In the genomic region with DNA sequence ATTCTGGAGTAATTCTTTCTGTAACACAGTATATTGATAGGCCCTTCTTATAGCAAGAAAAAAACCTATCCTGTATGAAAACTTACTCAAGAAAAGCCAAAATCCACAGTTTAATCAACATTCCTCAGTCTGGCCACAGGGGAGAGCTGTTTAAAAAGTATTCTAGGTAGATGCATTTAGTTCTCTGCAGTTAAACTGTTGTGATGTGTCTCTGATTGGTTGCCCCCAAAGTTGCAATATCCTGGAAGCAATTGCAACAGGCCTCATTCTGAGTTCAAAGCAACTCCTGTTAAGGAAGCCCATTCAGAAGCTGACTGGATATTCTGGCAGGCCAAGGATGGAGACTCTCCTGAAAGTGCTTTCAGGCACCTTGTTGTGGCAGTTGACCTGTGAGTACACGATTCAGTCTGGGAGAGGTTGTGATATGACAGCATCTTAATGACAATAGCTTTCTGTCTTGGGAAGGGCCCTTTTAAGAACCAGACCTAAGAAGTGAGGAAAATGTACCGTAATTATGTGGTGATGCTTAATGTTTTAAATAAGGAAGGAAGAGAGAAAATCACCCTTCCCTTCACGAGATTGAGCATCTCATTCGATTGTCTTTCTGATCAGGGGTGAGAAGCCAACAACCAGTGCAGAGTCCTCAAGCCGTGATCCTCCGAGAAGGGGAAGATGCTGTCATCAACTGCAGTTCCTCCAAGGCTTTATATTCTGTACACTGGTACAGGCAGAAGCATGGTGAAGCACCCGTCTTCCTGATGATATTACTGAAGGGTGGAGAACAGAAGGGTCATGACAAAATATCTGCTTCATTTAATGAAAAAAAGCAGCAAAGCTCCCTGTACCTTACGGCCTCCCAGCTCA, we compare ENCODE assay signal across 19 cellular contexts.
A peak's percentile ranks its signal among the peaks of the same experiment; 100 is the strongest.
DNase-seq lines count a peak whose midpoint lies in the region; ATAC-seq, FAIRE-seq and TF ChIP-seq lines count a peak whose summit lies in the region.
"Had no signal": no experiment of that assay in that cellular context is flagged by ENCODE, and none has a peak within 500 bp of the region (broad histone marks: within the 10 kb centered on the region; RNA-seq: fewer than 3 reads in every experiment).

No MANE protein-coding gene starts in this region.

- TF ChIP-seq POLR2A in right lobe of liver (IDR thresholded peaks at IDR 0.05), result no peak

- H3K9me3 ChIP-seq in astrocyte (ENCODE audit: insufficient read depth, low read depth, low read length), result no peaks in the 10 kb centered on the region
- H3K9me3 ChIP-seq in right lobe of liver, result no peaks in the 10 kb centered on the region
- H3K9me3 ChIP-seq in small intestine (ENCODE audit: control insufficient read depth, low read depth), result no peaks in the 10 kb centered on the region

- H4K20me1 ChIP-seq in astrocyte (ENCODE audit: insufficient read depth, low read length), result no peaks in the 10 kb centered on the region

- peak; percentile 7 for TF ChIP-seq CTCF in astrocyte (IDR thresholded peaks at IDR 0.05; ENCODE audit: insufficient read depth, low read depth, low read length)
- no peak for TF ChIP-seq CTCF in right lobe of liver (IDR thresholded peaks at IDR 0.05)

- H3K4me3 ChIP-seq in astrocyte (ENCODE audit: insufficient read depth, low read depth, low read length) (no peak overlapping the region), right lobe of liver (no peak overlapping the region), small intestine (ENCODE audit: low read depth in 1 of 2, low read length in 2 of 2) (no peak overlapping the region)
- H3K4me3 ChIP-seq: dorsolateral prefrontal cortex, PC-9 had no signal

- H2AFZ ChIP-seq in astrocyte (ENCODE audit: low read depth, low read length), result no peak overlapping the region
- H2AFZ ChIP-seq: PC-9 had no signal

- H3K27ac Mint-ChIP-seq in astrocyte (ENCODE audit: unreplicated experiment), result peak overlapping the region; percentile 8
- H3K27ac Mint-ChIP-seq: memory B cell had no signal

- no peaks in the 10 kb centered on the region for H3K36me3 Mint-ChIP-seq in astrocyte (ENCODE audit: low read depth, unreplicated experiment)
- H3K36me3 Mint-ChIP-seq: memory B cell had no signal

- H3K27ac ChIP-seq in astrocyte (ENCODE audit: low read depth, low read length), result no peak overlapping the region
- H3K27ac ChIP-seq in right lobe of liver, result no peak overlapping the region
- H3K27ac ChIP-seq in small intestine (ENCODE audit: low read depth in 1 of 2, low read length in 1 of 2), result no peak overlapping the region
- H3K27ac ChIP-seq: dorsolateral prefrontal cortex, KMS-11, PC-9 had no signal

- H3K9ac ChIP-seq in astrocyte (ENCODE audit: low read length), result no peak overlapping the region
- H3K9ac ChIP-seq: KMS-11 had no signal

- H3K27me3 ChIP-seq in astrocyte (ENCODE audit: insufficient read depth, low read length) (no peaks in the 10 kb centered on the region), right lobe of liver (no peaks in the 10 kb centered on the region), small intestine (ENCODE audit: control insufficient read depth in 2 of 2, insufficient read depth in 2 of 2, low read length in 2 of 2) (no peaks in the 10 kb centered on the region)

- intact Hi-C loops in right lobe of liver (cut with DNase I), result no loop called here

- peak in 3 of 4 donors; percentile 56 to 79 (median 60) for ATAC-seq in right lobe of liver

- no peak overlapping the region for H3K4me3 Mint-ChIP-seq in astrocyte (ENCODE audit: unreplicated experiment)
- H3K4me3 Mint-ChIP-seq: memory B cell had no signal

- peaks cover 5% of the 10 kb centered on the region for H3K4me1 Mint-ChIP-seq in astrocyte (ENCODE audit: low read depth, unreplicated experiment)
- H3K4me1 Mint-ChIP-seq: memory B cell had no signal

- H3K4me1 ChIP-seq in astrocyte (ENCODE audit: insufficient read depth, low read length) (no peaks in the 10 kb centered on the region), right lobe of liver (no peaks in the 10 kb centered on the region), small intestine (ENCODE audit: control insufficient read depth in 2 of 2, insufficient read depth in 1 of 2, low read depth in 1 of 2, low read length in 1 of 2) (peaks cover 0 to 5% of the 10 kb centered on the region in 2 donors)

- 63% methylated on average over 8 of the region's 8 CpGs for WGBS in right lobe of liver (ENCODE audit: insufficient coverage, low coverage, low lambda C conversion rate, missing lambda C conversion rate)
- WGBS in small intestine, 3 donors, result 88 to 90% (median 88%) methylated on average over 8 of the region's 8 CpGs

- no peaks in the 10 kb centered on the region for H3K79me2 ChIP-seq in astrocyte (ENCODE audit: insufficient read depth, low read length)

- no peak overlapping the region for H3K4me2 ChIP-seq in astrocyte (ENCODE audit: low read length)
- H3K4me2 ChIP-seq: KMS-11, PC-9 had no signal

- FAIRE-seq in astrocyte (lab: Jason Lieb, UNC) (no peak), small intestine (lab: Jason Lieb, UNC) (no peak)
- FAIRE-seq: GM12891, TTC549 had no signal

- no peaks in the 10 kb centered on the region for H3K9me3 Mint-ChIP-seq in astrocyte (ENCODE audit: unreplicated experiment)
- H3K9me3 Mint-ChIP-seq: memory B cell had no signal

- DNase-seq in NOMO-1 treated with DMSO at 0.1 percent for 48 hours (lab: John Stamatoyannopoulos, UW; ENCODE audit: unreplicated experiment), result peak; percentile 10
- DNase-seq in NOMO-1 treated with dmso at 0.1 percent for 144 hours (lab: John Stamatoyannopoulos, UW; ENCODE audit: unreplicated experiment), result no peak
- peak; percentile 18 for DNase-seq in NAMALWA (ENCODE audit: low spot score)
- no peak for DNase-seq in astrocyte (ENCODE audit: low read depth)
- no peak for DNase-seq in right lobe of liver
- DNase-seq in effector CD4-positive, alpha-beta T cell, result no peak
- no peak for DNase-seq in stimulated activated CD4-positive, alpha-beta T cell treated with anti-CD3 and anti-CD28 coated beads, Interleukin-4, amount 100 ng/mL, for 1 hour
- no peak for DNase-seq in small intestine
- DNase-seq: 8988T; activated effector memory CD4-positive, alpha-beta T cell treated with anti-CD3 and anti-CD28 coated beads, Interleukin-2, amount 50 U/mL, for 16 hours; dorsolateral prefrontal cortex; glutamatergic neuron; NCI-H2171; PC-9; posterior cingulate gyrus had no signal

- H3K36me3 ChIP-seq in astrocyte (ENCODE audit: insufficient read depth, low read length) (no peaks in the 10 kb centered on the region), right lobe of liver (no peaks in the 10 kb centered on the region), small intestine (ENCODE audit: control insufficient read depth in 2 of 2, insufficient read depth in 2 of 2, low read length in 2 of 2) (no peaks in the 10 kb centered on the region)

- peaks cover 7% of the 10 kb centered on the region for H3K27me3 Mint-ChIP-seq in astrocyte (ENCODE audit: low read depth, unreplicated experiment)

Comparison
In these comparisons a context has a peak if more than half of its experiments do, and no peak if none do; other contexts are left out.
1. DNase-seq: peak in NOMO-1 treated with DMSO at 0.1 percent for 48 hours (single experiment) and NAMALWA (single experiment); none in NOMO-1 treated with dmso at 0.1 percent for 144 hours (single experiment), astrocyte (single experiment), right lobe of liver (0 of 3), effector CD4-positive, alpha-beta T cell (single experiment), stimulated activated CD4-positive, alpha-beta T cell treated with anti-CD3 and anti-CD28 coated beads, Interleukin-4, amount 100 ng/mL, for 1 hour (single experiment) and small intestine (single experiment).